8 cellular contexts compared by ENCODE assay signal in the genomic region with DNA sequence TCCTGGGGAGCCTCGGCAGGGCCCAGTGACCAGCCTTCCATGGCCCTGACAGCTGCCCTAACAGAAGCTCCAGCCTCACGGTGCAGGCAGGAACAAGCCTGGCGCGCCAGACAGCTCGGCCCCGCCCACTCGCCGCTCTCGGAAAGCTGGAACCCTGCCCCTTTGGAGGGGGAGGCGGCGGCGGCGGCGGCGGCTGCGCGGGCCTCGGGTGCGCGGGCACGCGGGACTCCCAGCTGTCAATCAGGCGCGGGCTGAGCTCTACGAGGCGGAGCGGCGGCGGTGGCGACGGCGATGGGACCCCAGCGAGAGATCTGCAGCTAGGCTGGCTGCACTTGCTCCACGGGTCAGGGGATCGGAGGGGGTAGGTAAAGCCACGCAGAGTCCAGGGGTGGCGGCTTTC. TPM values are rescaled to one million over a fixed set of nuclear protein-coding genes. Genes with fewer than 3 reads are reported as not detected.
A peak's percentile ranks its signal among the peaks of the same experiment; 100 is the strongest.
DNase-seq lines count a peak whose midpoint lies in the region; ATAC-seq lines count a peak whose summit lies in the region.

A gene with protein sequence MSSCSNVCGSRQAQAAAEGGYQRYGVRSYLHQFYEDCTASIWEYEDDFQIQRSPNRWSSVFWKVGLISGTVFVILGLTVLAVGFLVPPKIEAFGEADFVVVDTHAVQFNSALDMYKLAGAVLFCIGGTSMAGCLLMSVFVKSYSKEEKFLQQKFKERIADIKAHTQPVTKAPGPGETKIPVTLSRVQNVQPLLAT (plus strand): TSS at position 236 of the 400 bp plus-strand sequence. CDS start 8,113 bp downstream, outside the sequence.

- H3K18ac ChIP-seq in trophoblast cell (ENCODE audit: low read length), result no peak within 1 kb of the TSS

- H3K4ac ChIP-seq in trophoblast cell (ENCODE audit: low read depth, low read length), result no peak within 1 kb of the TSS

- H3K36me3 ChIP-seq in HUES48 (ENCODE audit: control insufficient read depth, insufficient read depth, low read length) (no peaks in the 10 kb centered on the region), ectodermal cell (ENCODE audit: control insufficient read depth, insufficient read depth, low read length) (no peaks in the 10 kb centered on the region), trophoblast cell (ENCODE audit: control insufficient read depth in 1 of 2, insufficient read depth in 2 of 2, low read length in 2 of 2) (no peaks in the 10 kb centered on the region)

- peak within 1 kb of the TSS; percentile 86 for H3K4me3 ChIP-seq in HUES48 (ENCODE audit: low read depth, low read length)
- peak within 1 kb of the TSS; percentile 35 for H3K4me3 ChIP-seq in ectodermal cell (ENCODE audit: insufficient read depth, low read depth, low read length)
- peak within 1 kb of the TSS; percentile 67 for H3K4me3 ChIP-seq in trophoblast cell (ENCODE audit: low read depth, low read length)

- peak within 1 kb of the TSS in 3 of 10 donors; percentile 13 to 44 (median 14) for H3K4me3 Mint-ChIP-seq in naive thymus-derived CD8-positive, alpha-beta T cell

- H3K4me1 Mint-ChIP-seq in naive thymus-derived CD8-positive, alpha-beta T cell, result peaks cover 4 to 9% (median 7%) of the 10 kb centered on the region in 4 donors

- no peak for ATAC-seq in GM19467 (IDR thresholded peaks at IDR 0.05; ENCODE audit: unreplicated experiment)
- no peak for ATAC-seq in naive thymus-derived CD8-positive, alpha-beta T cell
- ATAC-seq in HG02973 (IDR thresholded peaks at IDR 0.05; ENCODE audit: unreplicated experiment), result no peak

- H3K4me1 ChIP-seq in HUES48 (ENCODE audit: control insufficient read depth, insufficient read depth, low read length) (peaks cover 10% of the 10 kb centered on the region), ectodermal cell (ENCODE audit: control insufficient read depth, insufficient read depth, low read length) (peaks cover 8% of the 10 kb centered on the region), trophoblast cell (ENCODE audit: control insufficient read depth in 1 of 2, insufficient read depth in 2 of 2, low read length in 2 of 2) (peaks cover 0 to 7% of the 10 kb centered on the region in 2 experiments)

- H3K79me2 ChIP-seq in trophoblast cell (ENCODE audit: control insufficient read depth, insufficient read depth, low read length, poor library complexity), result no peaks in the 10 kb centered on the region

- no peaks in the 10 kb centered on the region for H3K79me1 ChIP-seq in trophoblast cell (ENCODE audit: low read length)

- no peak within 1 kb of the TSS for H3K23ac ChIP-seq in trophoblast cell (ENCODE audit: low read length)

- H2BK12ac ChIP-seq in trophoblast cell (ENCODE audit: low read length), result no peak within 1 kb of the TSS

- no peak within 1 kb of the TSS for H4K8ac ChIP-seq in trophoblast cell (ENCODE audit: low read depth, low read length)

- H3K27me3 Mint-ChIP-seq in naive thymus-derived CD8-positive, alpha-beta T cell, result peaks cover 35 to 74% (median 39%) of the 10 kb centered on the region in 5 donors

- H3K4me2 ChIP-seq in trophoblast cell (ENCODE audit: low read length), result peak within 1 kb of the TSS; percentile 91

- H2AFZ ChIP-seq in trophoblast cell (ENCODE audit: insufficient read depth, low read length, poor library complexity), result peak within 1 kb of the TSS; percentile 43

- H3K36me3 Mint-ChIP-seq in naive thymus-derived CD8-positive, alpha-beta T cell, result peaks cover 0 to 2% (median 0%) of the 10 kb centered on the region in 3 donors

- DNase-seq in NCI-H345 (lab: John Stamatoyannopoulos, UW), result peak; percentile 85
- no peak for DNase-seq in trophoblast cell
- no peak for DNase-seq in HT-29 (ENCODE audit: low spot score)
- DNase-seq in naive thymus-derived CD8-positive, alpha-beta T cell, result no peak

- no peak within 1 kb of the TSS for H3K27ac ChIP-seq in HUES48 (ENCODE audit: low read depth, low read length)
- no peak within 1 kb of the TSS for H3K27ac ChIP-seq in ectodermal cell (ENCODE audit: insufficient read depth, low read depth, low read length, poor library complexity, severe bottlenecking)
- H3K27ac ChIP-seq in trophoblast cell (ENCODE audit: low read depth, low read length), result no peak within 1 kb of the TSS

- no peak within 1 kb of the TSS for H3K14ac ChIP-seq in trophoblast cell (ENCODE audit: low read length)

- 1% methylated on average over 37 of the region's 37 CpGs for WGBS in ectodermal cell, 2 experiments
- no CpG with 5 or more reads among the region's 37 CpGs for WGBS in trophoblast cell (ENCODE audit: extremely low coverage, insufficient coverage, insufficient read length)

- H3K9ac ChIP-seq in HUES48 (ENCODE audit: low read depth, low read length) (no peak within 1 kb of the TSS), trophoblast cell (ENCODE audit: low read length) (no peak within 1 kb of the TSS)

- H3K27me3 ChIP-seq in HUES48 (ENCODE audit: control insufficient read depth, insufficient read depth, low read length) (peaks cover 4% of the 10 kb centered on the region; the same call in 1 of the 2 replicates), ectodermal cell (ENCODE audit: control insufficient read depth, insufficient read depth, low read length, poor library complexity, severe bottlenecking) (peaks cover 8% of the 10 kb centered on the region), trophoblast cell (ENCODE audit: insufficient read depth, low read length) (no peaks in the 10 kb centered on the region)

- no peak within 1 kb of the TSS for H2BK5ac ChIP-seq in trophoblast cell (ENCODE audit: low read depth, low read length, poor library complexity)

- H3K9me3 Mint-ChIP-seq in naive thymus-derived CD8-positive, alpha-beta T cell, result peaks cover 6 to 19% (median 12%) of the 10 kb centered on the region in 9 donors

- H3K9me3 ChIP-seq in HUES48 (ENCODE audit: control insufficient read depth, insufficient read depth, low read length) (no peaks in the 10 kb centered on the region), ectodermal cell (ENCODE audit: control insufficient read depth, low read length) (no peaks in the 10 kb centered on the region), trophoblast cell (ENCODE audit: insufficient read depth, low read depth, low read length) (no peaks in the 10 kb centered on the region)

- POLR2A ChIA-PET in naive thymus-derived CD8-positive, alpha-beta T cell (lab: Charles Lee), result no interaction called here

- no peak within 1 kb of the TSS for H2BK120ac ChIP-seq in trophoblast cell (ENCODE audit: insufficient read depth, low read length, poor library complexity)

- H3K27ac Mint-ChIP-seq in naive thymus-derived CD8-positive, alpha-beta T cell, result no peak within 1 kb of the TSS

- no peak within 1 kb of the TSS for H4K12ac ChIP-seq in trophoblast cell (ENCODE audit: low read depth, low read length)

- H2AK5ac ChIP-seq in trophoblast cell (ENCODE audit: low read length), result no peak within 1 kb of the TSS

- H4K91ac ChIP-seq in trophoblast cell (ENCODE audit: low read depth, low read length), result no peak within 1 kb of the TSS

RNA-seq across cellular contexts. Expression of the gene that starts here (rescaled TPM):
- polyA plus RNA-seq in ectodermal cell (2013, experiment 1 of 4), result 0.37 TPM
- 0.62 TPM for polyA plus RNA-seq in ectodermal cell (2013, experiment 2 of 4)
- 0.85 TPM for polyA plus RNA-seq in ectodermal cell (2013, experiment 3 of 4)
- 0.49 TPM for polyA plus RNA-seq in ectodermal cell (2013, experiment 4 of 4)
- 0.26 and 0.32 TPM in 2 replicates for polyA plus RNA-seq in trophoblast cell (2013)
- not detected in 2 replicates for total RNA-seq in HT-29 (2014; rRNA removed; shearing (Covaris generic))
- not detected for total RNA-seq in naive thymus-derived CD8-positive, alpha-beta T cell
- not detected for polyA plus RNA-seq in naive thymus-derived CD8-positive, alpha-beta T cell

Comparison
In these comparisons a context has a peak if more than half of its experiments do, and no peak if none do; other contexts are left out.
1. H3K4me3 ChIP-seq: peak in every context shown above with its lines; median percentile 86 in HUES48; 67 in trophoblast cell; 35 in ectodermal cell.